In the genomic region with DNA sequence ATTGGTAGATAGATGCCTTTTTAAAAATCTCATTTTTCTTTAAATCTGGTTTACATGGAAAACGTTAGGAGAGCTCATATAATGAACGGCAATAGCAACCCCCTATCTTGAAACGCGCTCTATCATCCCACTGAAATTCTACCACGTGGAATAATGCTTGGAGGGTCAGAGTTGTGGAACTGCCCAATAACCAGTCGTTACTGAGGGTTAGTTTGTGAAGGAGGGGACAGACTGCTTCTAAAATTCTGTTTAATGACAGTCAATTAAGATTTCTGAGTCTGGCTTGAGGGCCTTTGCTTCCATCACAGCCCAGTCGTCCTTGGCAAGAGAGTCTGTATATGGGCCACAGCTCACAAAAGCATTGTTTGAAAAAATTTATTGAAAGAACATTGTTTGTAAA, we compare ENCODE assay signal across 9 cellular contexts. TPM values are rescaled to one million over a fixed set of nuclear protein-coding genes. Genes with fewer than 3 reads are reported as not detected.
DNase-seq lines count a peak whose midpoint lies in the region; ATAC-seq and TF ChIP-seq lines count a peak whose summit lies in the region.
"Had no signal": no experiment of that assay in that cellular context is flagged by ENCODE, and none has a peak within 500 bp of the region (broad histone marks: within the 10 kb centered on the region; RNA-seq: fewer than 3 reads in every experiment).

No MANE protein-coding gene starts in this region.

- no peaks in the 10 kb centered on the region for H3K9me3 Mint-ChIP-seq in activated naive CD4-positive, alpha-beta T cell treated with anti-CD3 and anti-CD28 coated beads for 36 hours
- H3K9me3 Mint-ChIP-seq in activated naive CD8-positive, alpha-beta T cell treated with anti-CD3 and anti-CD28 coated beads, Interleukin-2, amount 10 ng/mL, durations not matched to agents 7 days and 5 days, result no peaks in the 10 kb centered on the region

- H3K36me3 Mint-ChIP-seq in activated naive CD4-positive, alpha-beta T cell treated with anti-CD3 and anti-CD28 coated beads for 36 hours (ENCODE audit: low read depth), result peaks cover 53% of the 10 kb centered on the region
- H3K36me3 Mint-ChIP-seq in activated naive CD8-positive, alpha-beta T cell treated with anti-CD3 and anti-CD28 coated beads, Interleukin-2, amount 10 ng/mL, durations not matched to agents 7 days and 5 days, result peaks cover 20% of the 10 kb centered on the region

- no peak for DNase-seq in activated naive CD4-positive, alpha-beta T cell treated with anti-CD3 and anti-CD28 coated beads for 36 hours
- DNase-seq in activated naive CD4-positive, alpha-beta T cell treated with Interleukin-2 at 50 U/mL for 16 hours, result no peak
- DNase-seq in activated naive CD8-positive, alpha-beta T cell treated with anti-CD3 and anti-CD28 coated beads, Interleukin-2, amount 10 ng/mL, durations not matched to agents 7 days and 5 days, result peak; percentile 10
- no peak for DNase-seq in tibial artery
- DNase-seq in GM19240 (ENCODE audit: insufficient read length, low spot score), result no peak
- no peak for DNase-seq in left colon

- WGBS in mesodermal cell (ENCODE audit: insufficient coverage in 2 of 2), 2 experiments, result 33 to 63% methylated on average over 1 to 4 of the region's 7 CpGs

- H3K9me3 ChIP-seq in mesodermal cell (ENCODE audit: control insufficient read depth, low read length) (no peaks in the 10 kb centered on the region), tibial artery (no peaks in the 10 kb centered on the region)

- no peak overlapping the region for H3K27ac ChIP-seq in mesodermal cell (ENCODE audit: low read depth, low read length, severe bottlenecking)
- H3K27ac ChIP-seq in tibial artery, result no peak overlapping the region
- H3K27ac ChIP-seq: C4-2B had no signal

- H3K4me3 ChIP-seq in mesodermal cell (ENCODE audit: extremely low read depth, insufficient read depth, low read length, poor library complexity, severe bottlenecking), result peak overlapping the region; percentile 46
- peak overlapping the region; percentile 44 to 58 for H3K4me3 ChIP-seq in tibial artery

- peaks cover 44% of the 10 kb centered on the region for H3K4me1 Mint-ChIP-seq in activated naive CD4-positive, alpha-beta T cell treated with anti-CD3 and anti-CD28 coated beads for 36 hours (ENCODE audit: low read depth)
- H3K4me1 Mint-ChIP-seq in activated naive CD8-positive, alpha-beta T cell treated with anti-CD3 and anti-CD28 coated beads, Interleukin-2, amount 10 ng/mL, durations not matched to agents 7 days and 5 days, result peaks cover 58% of the 10 kb centered on the region

- H3K4me1 ChIP-seq in mesodermal cell (ENCODE audit: control insufficient read depth, insufficient read depth, low read length, poor library complexity, severe bottlenecking) (no peaks in the 10 kb centered on the region), tibial artery (peaks cover 0 to 15% (median 11%) of the 10 kb centered on the region in 4 donors)

- no peak for ATAC-seq in activated naive CD8-positive, alpha-beta T cell treated with anti-CD3 and anti-CD28 coated beads, Interleukin-2, amount 10 ng/mL, durations not matched to agents 7 days and 5 days (ENCODE audit: low read depth)
- ATAC-seq in left colon (no peak), HG02970 (IDR thresholded peaks at IDR 0.05; ENCODE audit: low FRiP score, unreplicated experiment) (no peak)

- intact Hi-C loops in activated naive CD4-positive, alpha-beta T cell treated with anti-CD3 and anti-CD28 coated beads for 36 hours (cut with micrococcal nuclease), result loop anchor here (1.0 to 10.0 kb wide), 4 partner anchors 37 to 592 kb away; no protein-coding TSS in a partner anchor
- intact Hi-C loops in tibial artery (cut with DNase I; ENCODE audit: low total_unique reads) (no loop called here), left colon (cut with DNase I, micrococcal nuclease) (no loop called here)

- no peak for TF ChIP-seq CTCF in tibial artery (IDR thresholded peaks at IDR 0.05)

- no peaks in the 10 kb centered on the region for H3K36me3 ChIP-seq in mesodermal cell (ENCODE audit: control insufficient read depth, insufficient read depth, low read length)
- no peaks in the 10 kb centered on the region for H3K36me3 ChIP-seq in tibial artery

- peaks cover 0 to 86% of the 10 kb centered on the region in 2 donors for H3K27me3 ChIP-seq in tibial artery

- CTCF ChIA-PET in activated naive CD4-positive, alpha-beta T cell treated with anti-CD3 and anti-CD28 coated beads for 36 hours (lab: Charles Lee), result interaction anchor here (0.6 to 6.6 kb wide), 7 partner anchors 78 to 600 kb away, joined by 3 to 65 read pairs (median 4); no protein-coding TSS in a partner anchor

- H3K27ac Mint-ChIP-seq in activated naive CD4-positive, alpha-beta T cell treated with anti-CD3 and anti-CD28 coated beads for 36 hours, result peak overlapping the region; percentile 93
- peak overlapping the region; percentile 75 for H3K27ac Mint-ChIP-seq in activated naive CD8-positive, alpha-beta T cell treated with anti-CD3 and anti-CD28 coated beads, Interleukin-2, amount 10 ng/mL, durations not matched to agents 7 days and 5 days

- POLR2A ChIA-PET in activated naive CD8-positive, alpha-beta T cell treated with anti-CD3 and anti-CD28 coated beads, Interleukin-2, amount 10 ng/mL, durations not matched to agents 7 days and 5 days (lab: Charles Lee), result interaction anchor here (1.1 to 3.6 kb wide), 5 partner anchors 11 to 90 kb away, joined by 3 to 18 read pairs (median 3); no protein-coding TSS in a partner anchor

- H3K27me3 Mint-ChIP-seq in activated naive CD4-positive, alpha-beta T cell treated with anti-CD3 and anti-CD28 coated beads for 36 hours (ENCODE audit: low read depth), result no peaks in the 10 kb centered on the region
- peaks cover 6% of the 10 kb centered on the region for H3K27me3 Mint-ChIP-seq in activated naive CD8-positive, alpha-beta T cell treated with anti-CD3 and anti-CD28 coated beads, Interleukin-2, amount 10 ng/mL, durations not matched to agents 7 days and 5 days

- H3K4me3 Mint-ChIP-seq in activated naive CD4-positive, alpha-beta T cell treated with anti-CD3 and anti-CD28 coated beads for 36 hours, result peak overlapping the region; percentile 87
- peak overlapping the region; percentile 86 for H3K4me3 Mint-ChIP-seq in activated naive CD8-positive, alpha-beta T cell treated with anti-CD3 and anti-CD28 coated beads, Interleukin-2, amount 10 ng/mL, durations not matched to agents 7 days and 5 days

RNA-seq across cellular contexts. Expression of a gene that starts 0.5 kb away (rescaled TPM):
- total RNA-seq in activated naive CD4-positive, alpha-beta T cell treated with anti-CD3 and anti-CD28 coated beads for 36 hours, result 100 to 1,000 TPM; 323 to 328 TPM
- 10 to 100 TPM; 27.8 to 30.8 TPM for total RNA-seq in activated naive CD8-positive, alpha-beta T cell treated with anti-CD3 and anti-CD28 coated beads, Interleukin-2, amount 10 ng/mL, durations not matched to agents 7 days and 5 days
- 0.59 TPM for polyA plus RNA-seq in mesodermal cell (2013, experiment 1 of 2)
- 0.51 TPM for polyA plus RNA-seq in mesodermal cell (2013, experiment 2 of 2)
- total RNA-seq in left colon, result 10 to 100 TPM; 41.9 to 48.7 TPM

Comparison
In these comparisons a context has a peak if more than half of its experiments do, and no peak if none do; other contexts are left out.
1. RNA of a gene that starts 0.5 kb away (total RNA-seq): 323 to 328 TPM in activated naive CD4-positive, alpha-beta T cell treated with anti-CD3 and anti-CD28 coated beads for 36 hours; 41.9 to 48.7 TPM in left colon and 27.8 to 30.8 TPM in activated naive CD8-positive, alpha-beta T cell treated with anti-CD3 and anti-CD28 coated beads, Interleukin-2, amount 10 ng/mL, durations not matched to agents 7 days and 5 days; every median in the first group is over 4 times any median in the second.